In genomic region chr4:64899563-64899962, GRCh38 we compare ENCODE assay signal across 22 cellular contexts.
"Had no signal": no experiment of that assay in that cellular context is flagged by ENCODE, and none has a peak within 500 bp of the region (broad histone marks: within the 10 kb centered on the region; RNA-seq: fewer than 3 reads in every experiment).

No MANE protein-coding gene starts in this region.

- H3K27me3 Mint-ChIP-seq: activated naive CD4-positive, alpha-beta T cell treated with anti-CD3 and anti-CD28 coated beads, Interleukin-2, amount 10 ng/mL, durations not matched to agents 7 days and 5 days; activated T-cell treated with anti-CD3 and anti-CD28 coated beads, Interleukin-2, amount 50 U/mL, for 24 hours; central memory CD8-positive, alpha-beta T cell; effector memory CD8-positive, alpha-beta T cell; memory B cell; naive thymus-derived CD8-positive, alpha-beta T cell; progenitor cell of endocrine pancreas had no signal

- H3K4me1 Mint-ChIP-seq: activated naive CD4-positive, alpha-beta T cell treated with anti-CD3 and anti-CD28 coated beads, Interleukin-2, amount 10 ng/mL, durations not matched to agents 7 days and 5 days; central memory CD8-positive, alpha-beta T cell; memory B cell; naive thymus-derived CD8-positive, alpha-beta T cell had no signal

- H3K27ac ChIP-seq: brain microvascular endothelial cell, epithelial cell of prostate, gastrocnemius medialis, left ventricle myocardium inferior, right lobe of liver, transverse colon had no signal

- H3K36me3 Mint-ChIP-seq: activated naive CD4-positive, alpha-beta T cell treated with anti-CD3 and anti-CD28 coated beads, Interleukin-2, amount 10 ng/mL, durations not matched to agents 7 days and 5 days; memory B cell had no signal

- H3K27ac Mint-ChIP-seq: activated naive CD4-positive, alpha-beta T cell treated with anti-CD3 and anti-CD28 coated beads, Interleukin-2, amount 10 ng/mL, durations not matched to agents 7 days and 5 days; activated T-cell treated with anti-CD3 and anti-CD28 coated beads, Interleukin-2, amount 50 U/mL, for 24 hours; effector memory CD8-positive, alpha-beta T cell; memory B cell; naive thymus-derived CD8-positive, alpha-beta T cell; progenitor cell of endocrine pancreas had no signal

- H3K4me3 ChIP-seq: gastrocnemius medialis, left ventricle myocardium inferior, right lobe of liver, transverse colon had no signal

- H3K27me3 ChIP-seq: brain microvascular endothelial cell, gastrocnemius medialis, right lobe of liver, transverse colon had no signal

- H3K36me3 ChIP-seq: brain microvascular endothelial cell, gastrocnemius medialis, left ventricle myocardium inferior, right lobe of liver, transverse colon had no signal

- H3K4me1 ChIP-seq: gastrocnemius medialis, left ventricle myocardium inferior, right lobe of liver, transverse colon had no signal

- H3K4me3 Mint-ChIP-seq: activated naive CD4-positive, alpha-beta T cell treated with anti-CD3 and anti-CD28 coated beads, Interleukin-2, amount 10 ng/mL, durations not matched to agents 7 days and 5 days; activated T-cell treated with anti-CD3 and anti-CD28 coated beads, Interleukin-2, amount 50 U/mL, for 24 hours; central memory CD8-positive, alpha-beta T cell; effector memory CD8-positive, alpha-beta T cell; memory B cell; naive thymus-derived CD8-positive, alpha-beta T cell had no signal

- DNase-seq: activated CD4-positive, alpha-beta T cell treated with anti-CD3 and anti-CD28 coated beads, Interleukin-2, amount 50 U/mL, for 48 hours; activated CD4-positive, CD25-positive, alpha-beta regulatory T cell treated with anti-CD3 and anti-CD28 coated beads, Interleukin-2, amount 50 U/mL, for 72 hours; activated naive CD4-positive, alpha-beta T cell treated with anti-CD3 and anti-CD28 coated beads, Interleukin-2, amount 10 ng/mL, durations not matched to agents 7 days and 5 days; activated T-cell treated with anti-CD3 and anti-CD28 coated beads, Interleukin-2, amount 50 U/mL, for 24 hours; brain microvascular endothelial cell; dermis blood vessel endothelial cell; effector memory CD8-positive, alpha-beta T cell; gastrocnemius medialis; islet precursor cell; left ventricle myocardium inferior; naive thymus-derived CD8-positive, alpha-beta T cell; occipital lobe; right lobe of liver; stimulated activated naive CD8-positive, alpha-beta T cell treated with anti-CD3 and anti-CD28 coated beads, Interleukin-15, Interleukin-2, amounts not matched to agents 100 U/mL and 50 U/mL, for 24 hours; T-helper 1 cell; T1000; transverse colon had no signal

- H3K9me3 ChIP-seq: gastrocnemius medialis, left ventricle myocardium inferior, right lobe of liver, transverse colon had no signal

- ATAC-seq: effector memory CD8-positive, alpha-beta T cell; gastrocnemius medialis; naive thymus-derived CD8-positive, alpha-beta T cell; right lobe of liver; SK-N-SH treated with all-trans-retinoic acid at 6 μM for 48 hours; stimulated activated naive CD8-positive, alpha-beta T cell treated with anti-CD3 and anti-CD28 coated beads, Interleukin-15, Interleukin-2, amounts not matched to agents 100 U/mL and 50 U/mL, for 24 hours had no signal
